Comparison of ENCODE assay signal across 22 cellular contexts in genomic region chrX:46247456-46247855, GRCh38.
"Had no signal": no experiment of that assay in that cellular context is flagged by ENCODE, and none has a peak within 500 bp of the region (broad histone marks: within the 10 kb centered on the region; RNA-seq: fewer than 3 reads in every experiment).

No MANE protein-coding gene starts in this region.

- H3K9ac ChIP-seq: SK-N-SH had no signal

- H3K9me3 ChIP-seq: SK-N-SH had no signal

- DNase-seq: IMR-90, Karpas-422, KG1, MM.1S, NCI-H1092 treated with DMSO at 0.1 percent for 48 hours, NCI-H1436, NCI-H187, NCI-H2029, NCI-H2081 treated with DMSO at 0.1 percent for 48 hours, NCI-H2171, NCI-H226, NCI-H446, NCI-H510A, NCI-H524 treated with DMSO at 0.1 percent for 48 hours, NCI-H69, NCI-H774, RPMI8226, SHP77, SK-N-SH, SW 1271 had no signal

- H3K4me2 ChIP-seq: SK-N-SH had no signal

- FAIRE-seq: HepG2, RCC 7860 had no signal
